ENCODE assay signal across 1 cellular context in genomic region chr7:128821724-128822123, GRCh38.
TF ChIP-seq lines count a peak whose summit lies in the region.

No MANE protein-coding gene starts in this region.

TF ChIP-seq in HepG2, 621 proteins besides CTCF, POLR2A, EP300 and RAD21:
- TF ChIP-seq ARNT2 (CRISPR knock-in tag; IDR thresholded peaks at IDR 0.05; ENCODE audit: low read depth), result no peak
